In genomic region chr11:63534895-63535461, GRCh38 we compare ENCODE assay signal across 2 cellular contexts.
TF ChIP-seq lines count a peak whose summit lies in the region.

No MANE protein-coding gene starts in this region.

TF ChIP-seq in K562, 482 proteins besides CTCF, POLR2A, EP300 and RAD21 (continues in another document):
- TF ChIP-seq ETS2 (tag; IDR thresholded peaks at IDR 0.05; ENCODE audit: borderline replicate concordance, poor library complexity, severe bottlenecking) (peak; percentile 89), CEBPB (tag; IDR thresholded peaks at IDR 0.05) (0 out of 2 replicates have a peak, but pooled peaks have one; percentile 9), RFX5 (IDR thresholded peaks at IDR 0.05; ENCODE audit: low read depth, low read length) (no peak), POLR2G (IDR thresholded peaks at IDR 0.05; ENCODE audit: low read depth, low read length) (no peak), ZNF561 (CRISPR knock-in tag; conservative IDR thresholded peaks at IDR 0.05) (peak; percentile 91), CEBPZ (IDR thresholded peaks at IDR 0.05; ENCODE audit: borderline replicate concordance, low read depth, low read length) (no peak), SMAD3 (CRISPR knock-in tag; conservative IDR thresholded peaks at IDR 0.05) (peak; percentile 98), AFF4 (CRISPR knock-in tag; IDR thresholded peaks at IDR 0.05) (no peak), SMARCC2 (IDR thresholded peaks at IDR 0.05; ENCODE audit: low read depth) (no peak), NFIC (IDR thresholded peaks at IDR 0.05) (no peak), XRCC5 (IDR thresholded peaks at IDR 0.05; ENCODE audit: low read depth, low read length) (no peak), EHMT2 (IDR thresholded peaks at IDR 0.05) (no peak), TSC22D4 (tag; IDR thresholded peaks at IDR 0.05) (no peak), DDX20 (tag; IDR thresholded peaks at IDR 0.05; ENCODE audit: low read depth) (peak; percentile 98), TCF7L2 (IDR thresholded peaks at IDR 0.05; ENCODE audit: low read depth, low read length) (no peak), NCOA2 (IDR thresholded peaks at IDR 0.05; ENCODE audit: partially characterized antibody in 2 of 2) (no peak)
- TF ChIP-seq, protein P1, sequence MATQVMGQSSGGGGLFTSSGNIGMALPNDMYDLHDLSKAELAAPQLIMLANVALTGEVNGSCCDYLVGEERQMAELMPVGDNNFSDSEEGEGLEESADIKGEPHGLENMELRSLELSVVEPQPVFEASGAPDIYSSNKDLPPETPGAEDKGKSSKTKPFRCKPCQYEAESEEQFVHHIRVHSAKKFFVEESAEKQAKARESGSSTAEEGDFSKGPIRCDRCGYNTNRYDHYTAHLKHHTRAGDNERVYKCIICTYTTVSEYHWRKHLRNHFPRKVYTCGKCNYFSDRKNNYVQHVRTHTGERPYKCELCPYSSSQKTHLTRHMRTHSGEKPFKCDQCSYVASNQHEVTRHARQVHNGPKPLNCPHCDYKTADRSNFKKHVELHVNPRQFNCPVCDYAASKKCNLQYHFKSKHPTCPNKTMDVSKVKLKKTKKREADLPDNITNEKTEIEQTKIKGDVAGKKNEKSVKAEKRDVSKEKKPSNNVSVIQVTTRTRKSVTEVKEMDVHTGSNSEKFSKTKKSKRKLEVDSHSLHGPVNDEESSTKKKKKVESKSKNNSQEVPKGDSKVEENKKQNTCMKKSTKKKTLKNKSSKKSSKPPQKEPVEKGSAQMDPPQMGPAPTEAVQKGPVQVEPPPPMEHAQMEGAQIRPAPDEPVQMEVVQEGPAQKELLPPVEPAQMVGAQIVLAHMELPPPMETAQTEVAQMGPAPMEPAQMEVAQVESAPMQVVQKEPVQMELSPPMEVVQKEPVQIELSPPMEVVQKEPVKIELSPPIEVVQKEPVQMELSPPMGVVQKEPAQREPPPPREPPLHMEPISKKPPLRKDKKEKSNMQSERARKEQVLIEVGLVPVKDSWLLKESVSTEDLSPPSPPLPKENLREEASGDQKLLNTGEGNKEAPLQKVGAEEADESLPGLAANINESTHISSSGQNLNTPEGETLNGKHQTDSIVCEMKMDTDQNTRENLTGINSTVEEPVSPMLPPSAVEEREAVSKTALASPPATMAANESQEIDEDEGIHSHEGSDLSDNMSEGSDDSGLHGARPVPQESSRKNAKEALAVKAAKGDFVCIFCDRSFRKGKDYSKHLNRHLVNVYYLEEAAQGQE (CRISPR knock-in tag; IDR thresholded peaks at IDR 0.05; ENCODE audit: low read depth): 0 out of 2 replicates have a peak, but pooled peaks have one; percentile 71
- TF ChIP-seq, protein P2, sequence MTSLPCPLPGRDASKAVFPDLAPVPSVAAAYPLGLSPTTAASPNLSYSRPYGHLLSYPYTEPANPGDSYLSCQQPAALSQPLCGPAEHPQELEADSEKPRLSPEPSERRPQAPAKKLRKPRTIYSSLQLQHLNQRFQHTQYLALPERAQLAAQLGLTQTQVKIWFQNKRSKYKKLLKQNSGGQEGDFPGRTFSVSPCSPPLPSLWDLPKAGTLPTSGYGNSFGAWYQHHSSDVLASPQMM (CRISPR knock-in tag; IDR thresholded peaks at IDR 0.05): no peak

TF ChIP-seq in SK-N-SH, 30 proteins besides CTCF, POLR2A, EP300 and RAD21:
- TF ChIP-seq FOSL2 (IDR thresholded peaks at IDR 0.05; ENCODE audit: borderline replicate concordance, low read depth) (no peak), SIN3A (IDR thresholded peaks at IDR 0.05; ENCODE audit: borderline replicate concordance, low read depth, low read length) (no peak), EZH2phosphoT487 (IDR thresholded peaks at IDR 0.05; ENCODE audit: borderline replicate concordance, low read depth) (no peak), FOXM1 (IDR thresholded peaks at IDR 0.05; ENCODE audit: low read depth) (no peak), RCOR1 (IDR thresholded peaks at IDR 0.05; ENCODE audit: low read length) (no peak), JUND (IDR thresholded peaks at IDR 0.05) (no peak), MAX (IDR thresholded peaks at IDR 0.05; ENCODE audit: low read depth) (no peak), RFX5 (IDR thresholded peaks at IDR 0.05; ENCODE audit: low read length) (no peak), TEAD4 (IDR thresholded peaks at IDR 0.05; ENCODE audit: borderline replicate concordance, insufficient read depth) (no peak), MEF2A (IDR thresholded peaks at IDR 0.05; ENCODE audit: borderline replicate concordance, low read depth) (no peak), NRF1 (IDR thresholded peaks at IDR 0.05; ENCODE audit: low read depth, low read length) (no peak), TCF12 (IDR thresholded peaks at IDR 0.05) (no peak), RXRA (IDR thresholded peaks at IDR 0.05; ENCODE audit: borderline replicate concordance, low read depth) (no peak), CHD2 (IDR thresholded peaks at IDR 0.05; ENCODE audit: low read length, partially characterized antibody) (no peak), POLR2AphosphoS5 (IDR thresholded peaks at IDR 0.05; ENCODE audit: low read depth, low read length) (no peak)
- TF ChIP-seq, protein P3, sequence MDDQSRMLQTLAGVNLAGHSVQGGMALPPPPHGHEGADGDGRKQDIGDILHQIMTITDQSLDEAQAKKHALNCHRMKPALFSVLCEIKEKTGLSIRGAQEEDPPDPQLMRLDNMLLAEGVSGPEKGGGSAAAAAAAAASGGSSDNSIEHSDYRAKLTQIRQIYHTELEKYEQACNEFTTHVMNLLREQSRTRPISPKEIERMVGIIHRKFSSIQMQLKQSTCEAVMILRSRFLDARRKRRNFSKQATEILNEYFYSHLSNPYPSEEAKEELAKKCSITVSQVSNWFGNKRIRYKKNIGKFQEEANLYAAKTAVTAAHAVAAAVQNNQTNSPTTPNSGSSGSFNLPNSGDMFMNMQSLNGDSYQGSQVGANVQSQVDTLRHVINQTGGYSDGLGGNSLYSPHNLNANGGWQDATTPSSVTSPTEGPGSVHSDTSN (IDR thresholded peaks at IDR 0.05): no peak
- TF ChIP-seq, protein P4, sequence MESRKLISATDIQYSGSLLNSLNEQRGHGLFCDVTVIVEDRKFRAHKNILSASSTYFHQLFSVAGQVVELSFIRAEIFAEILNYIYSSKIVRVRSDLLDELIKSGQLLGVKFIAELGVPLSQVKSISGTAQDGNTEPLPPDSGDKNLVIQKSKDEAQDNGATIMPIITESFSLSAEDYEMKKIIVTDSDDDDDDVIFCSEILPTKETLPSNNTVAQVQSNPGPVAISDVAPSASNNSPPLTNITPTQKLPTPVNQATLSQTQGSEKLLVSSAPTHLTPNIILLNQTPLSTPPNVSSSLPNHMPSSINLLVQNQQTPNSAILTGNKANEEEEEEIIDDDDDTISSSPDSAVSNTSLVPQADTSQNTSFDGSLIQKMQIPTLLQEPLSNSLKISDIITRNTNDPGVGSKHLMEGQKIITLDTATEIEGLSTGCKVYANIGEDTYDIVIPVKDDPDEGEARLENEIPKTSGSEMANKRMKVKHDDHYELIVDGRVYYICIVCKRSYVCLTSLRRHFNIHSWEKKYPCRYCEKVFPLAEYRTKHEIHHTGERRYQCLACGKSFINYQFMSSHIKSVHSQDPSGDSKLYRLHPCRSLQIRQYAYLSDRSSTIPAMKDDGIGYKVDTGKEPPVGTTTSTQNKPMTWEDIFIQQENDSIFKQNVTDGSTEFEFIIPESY (IDR thresholded peaks at IDR 0.05; ENCODE audit: borderline replicate concordance, low read depth): no peak
- TF ChIP-seq, protein P5, sequence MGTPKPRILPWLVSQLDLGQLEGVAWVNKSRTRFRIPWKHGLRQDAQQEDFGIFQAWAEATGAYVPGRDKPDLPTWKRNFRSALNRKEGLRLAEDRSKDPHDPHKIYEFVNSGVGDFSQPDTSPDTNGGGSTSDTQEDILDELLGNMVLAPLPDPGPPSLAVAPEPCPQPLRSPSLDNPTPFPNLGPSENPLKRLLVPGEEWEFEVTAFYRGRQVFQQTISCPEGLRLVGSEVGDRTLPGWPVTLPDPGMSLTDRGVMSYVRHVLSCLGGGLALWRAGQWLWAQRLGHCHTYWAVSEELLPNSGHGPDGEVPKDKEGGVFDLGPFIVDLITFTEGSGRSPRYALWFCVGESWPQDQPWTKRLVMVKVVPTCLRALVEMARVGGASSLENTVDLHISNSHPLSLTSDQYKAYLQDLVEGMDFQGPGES (IDR thresholded peaks at IDR 0.05; ENCODE audit: low read depth, low read length): no peak
